In the genomic region with DNA sequence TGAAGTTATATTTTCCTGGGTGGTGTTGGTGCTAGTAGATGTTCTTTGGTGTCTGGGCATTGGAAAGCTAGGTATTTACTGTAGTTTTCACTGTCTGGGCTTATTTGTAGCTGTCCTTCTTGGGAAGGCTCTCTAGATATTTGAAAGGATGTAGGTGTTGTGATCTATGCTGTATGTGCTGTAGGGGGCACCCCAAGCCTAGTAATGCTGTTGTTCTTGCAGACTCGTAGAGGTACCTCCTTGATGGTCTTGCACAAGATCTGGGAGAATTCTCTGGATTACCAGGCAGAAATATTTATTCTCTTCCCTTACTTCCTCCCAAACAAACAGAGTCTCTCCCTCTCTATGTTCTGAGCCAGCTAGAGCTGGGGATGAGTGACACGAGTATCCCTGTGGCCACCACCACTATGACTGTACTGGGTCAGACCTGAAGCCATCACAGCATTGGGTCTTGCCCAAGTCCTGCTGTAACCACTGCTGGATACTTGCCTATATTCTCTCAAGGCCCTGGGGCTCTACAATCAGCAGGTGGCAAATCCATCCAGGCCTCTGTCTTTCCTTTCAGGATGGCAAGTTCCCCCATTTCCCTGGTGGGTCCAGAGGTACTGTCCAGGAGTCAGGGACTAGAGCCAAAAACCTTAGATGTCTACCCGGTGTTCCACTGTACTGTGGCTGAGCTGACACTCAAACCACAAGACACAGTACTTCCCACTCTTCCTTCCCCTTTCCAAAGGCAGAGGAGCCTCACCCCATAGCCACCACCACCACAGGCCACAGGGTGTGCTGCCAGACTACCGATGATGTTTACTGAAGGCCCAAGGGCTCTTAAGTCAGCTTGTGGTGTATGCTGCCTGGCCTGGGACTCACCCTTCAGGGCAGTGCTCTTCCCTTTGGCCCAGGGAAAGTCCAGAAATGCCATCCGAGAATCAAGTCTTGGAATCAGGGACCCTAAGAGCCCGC, we compare ENCODE assay signal across 10 cellular contexts.
DNase-seq lines count a peak whose midpoint lies in the region; ATAC-seq, FAIRE-seq and TF ChIP-seq lines count a peak whose summit lies in the region.
"Had no signal": no experiment of that assay in that cellular context is flagged by ENCODE, and none has a peak within 500 bp of the region (broad histone marks: within the 10 kb centered on the region; RNA-seq: fewer than 3 reads in every experiment).

No MANE protein-coding gene starts in this region.

- no peaks in the 10 kb centered on the region for H3K36me3 ChIP-seq in CD8-positive, alpha-beta T cell (ENCODE audit: insufficient read depth, low read length)
- H3K36me3 ChIP-seq in SU-DHL-6 (ENCODE audit: low read length) = no peaks in the 10 kb centered on the region
- no peaks in the 10 kb centered on the region for H3K36me3 ChIP-seq in naive thymus-derived CD4-positive, alpha-beta T cell (ENCODE audit: control insufficient read depth in 2 of 3, insufficient read depth in 3 of 3, low read length in 3 of 3)

- H3F3A ChIP-seq in SU-DHL-6 (ENCODE audit: insufficient read depth) = no peaks in the 10 kb centered on the region

- no peak overlapping the region for H3K27ac Mint-ChIP-seq in CD8-positive, alpha-beta T cell
- H3K27ac Mint-ChIP-seq in naive thymus-derived CD4-positive, alpha-beta T cell = no peak overlapping the region

- no peak overlapping the region for H3K9ac ChIP-seq in SU-DHL-6 (ENCODE audit: low read length)

- peaks cover 2% of the 10 kb centered on the region for H3K27me3 Mint-ChIP-seq in CD8-positive, alpha-beta T cell (ENCODE audit: low read depth)
- H3K27me3 Mint-ChIP-seq in naive thymus-derived CD4-positive, alpha-beta T cell = peaks cover 0 to 5% (median 0%) of the 10 kb centered on the region in 5 donors
- H3K27me3 Mint-ChIP-seq: IgD-negative memory B cell, naive B cell had no signal

- intact Hi-C loops in CD8-positive, alpha-beta T cell (cut with DNase I, micrococcal nuclease) = loop anchor here (1.0 to 5.0 kb wide), 4 partner anchors 782 to 1805 kb away; no protein-coding TSS in a partner anchor
- intact Hi-C loops in naive thymus-derived CD4-positive, alpha-beta T cell (cut with micrococcal nuclease) = loop anchor here in 1 of 2 donors (1.0 to 10.0 kb wide), 3 partner anchors 202 to 1806 kb away; no protein-coding TSS in a partner anchor

- no peaks in the 10 kb centered on the region for H3K4me1 Mint-ChIP-seq in CD8-positive, alpha-beta T cell (ENCODE audit: low read depth)
- H3K4me1 Mint-ChIP-seq in naive thymus-derived CD4-positive, alpha-beta T cell = no peaks in the 10 kb centered on the region
- H3K4me1 Mint-ChIP-seq: IgD-negative memory B cell, naive B cell had no signal

- POLR2A ChIA-PET in CD8-positive, alpha-beta T cell (lab: Charles Lee) = no interaction called here
- POLR2A ChIA-PET in naive thymus-derived CD4-positive, alpha-beta T cell (lab: Charles Lee) = no interaction called here

- TF ChIP-seq POLR2A in GM12892 (IDR thresholded peaks at IDR 0.05; ENCODE audit: low read depth, low read length) = no peak

- H3K4me3 ChIP-seq in CD8-positive, alpha-beta T cell (ENCODE audit: low read depth, low read length) = no peak overlapping the region
- H3K4me3 ChIP-seq in SU-DHL-6 (ENCODE audit: insufficient read depth, low read length, poor library complexity, severe bottlenecking) = no peak overlapping the region
- H3K4me3 ChIP-seq in choroid plexus epithelial cell (ENCODE audit: low read depth, low read length) = no peak overlapping the region
- no peak overlapping the region for H3K4me3 ChIP-seq in naive thymus-derived CD4-positive, alpha-beta T cell (ENCODE audit: low read length)

- no peaks in the 10 kb centered on the region for H3K27me3 ChIP-seq in CD8-positive, alpha-beta T cell (ENCODE audit: insufficient read depth, low read length)
- H3K27me3 ChIP-seq in SU-DHL-6 (ENCODE audit: low read length) = no peaks in the 10 kb centered on the region
- no peaks in the 10 kb centered on the region for H3K27me3 ChIP-seq in naive thymus-derived CD4-positive, alpha-beta T cell (ENCODE audit: control insufficient read depth in 2 of 2, insufficient read depth in 2 of 2, low read length in 2 of 2)

- H3K4me3 Mint-ChIP-seq in CD8-positive, alpha-beta T cell = no peak overlapping the region
- H3K4me3 Mint-ChIP-seq in naive thymus-derived CD4-positive, alpha-beta T cell = no peak overlapping the region
- H3K4me3 Mint-ChIP-seq: IgD-negative memory B cell, naive B cell had no signal

- no peaks in the 10 kb centered on the region for H3K79me2 ChIP-seq in SU-DHL-6 (ENCODE audit: insufficient read depth, low read length)

- no peak overlapping the region for H2AFZ ChIP-seq in SU-DHL-6 (ENCODE audit: low read depth, low read length, severe bottlenecking)

- no peaks in the 10 kb centered on the region for H3K9me3 Mint-ChIP-seq in CD8-positive, alpha-beta T cell
- peaks cover 0 to 4% (median 0%) of the 10 kb centered on the region in 11 donors for H3K9me3 Mint-ChIP-seq in naive thymus-derived CD4-positive, alpha-beta T cell

- no peak overlapping the region for H3K4me2 ChIP-seq in SU-DHL-6 (ENCODE audit: low read depth, low read length, poor library complexity, severe bottlenecking)

- no peaks in the 10 kb centered on the region for H3K4me1 ChIP-seq in CD8-positive, alpha-beta T cell (ENCODE audit: insufficient read depth, low read length)
- no peaks in the 10 kb centered on the region for H3K4me1 ChIP-seq in naive thymus-derived CD4-positive, alpha-beta T cell (ENCODE audit: control insufficient read depth in 2 of 2, insufficient read depth in 2 of 2, low read length in 2 of 2)

- no peak for FAIRE-seq in GM12892 (lab: Jason Lieb, UNC)

- CTCF ChIA-PET in CD8-positive, alpha-beta T cell (lab: Charles Lee) = interaction anchor here (1.2 to 2.7 kb wide), 4 partner anchors 782 to 794 kb away, joined by 3 to 13 read pairs (median 4); no protein-coding TSS in a partner anchor
- CTCF ChIA-PET in naive thymus-derived CD4-positive, alpha-beta T cell (lab: Charles Lee) = no interaction called here

- H4K20me1 ChIP-seq in SU-DHL-6 (ENCODE audit: low read depth, low read length) = no peaks in the 10 kb centered on the region

- no peaks in the 10 kb centered on the region for H3K9me2 ChIP-seq in SU-DHL-6 (replicated peaks; ENCODE audit: insufficient read depth, low read length)

- no peak for TF ChIP-seq CTCF in CD8-positive, alpha-beta T cell (IDR thresholded peaks at IDR 0.05)
- TF ChIP-seq CTCF in SU-DHL-6 (IDR thresholded peaks at IDR 0.05; ENCODE audit: insufficient read depth, low read length, poor library complexity, severe bottlenecking) = peak; percentile 12
- TF ChIP-seq CTCF in choroid plexus epithelial cell (conservative IDR thresholded peaks at IDR 0.05; ENCODE audit: low read depth, low read length) = peak; percentile 57

- no peaks in the 10 kb centered on the region for H3K36me3 Mint-ChIP-seq in CD8-positive, alpha-beta T cell
- H3K36me3 Mint-ChIP-seq in naive thymus-derived CD4-positive, alpha-beta T cell = no peaks in the 10 kb centered on the region
- H3K36me3 Mint-ChIP-seq: IgD-negative memory B cell, naive B cell had no signal

- H3K27ac ChIP-seq in CD8-positive, alpha-beta T cell (ENCODE audit: low read depth, low read length) = no peak overlapping the region
- no peak overlapping the region for H3K27ac ChIP-seq in SU-DHL-6 (ENCODE audit: low read depth, low read length)
- H3K27ac ChIP-seq in naive thymus-derived CD4-positive, alpha-beta T cell (ENCODE audit: low read depth, low read length) = no peak overlapping the region

- H3K9me3 ChIP-seq in CD8-positive, alpha-beta T cell (ENCODE audit: low read length) = no peaks in the 10 kb centered on the region
- H3K9me3 ChIP-seq in SU-DHL-6 (ENCODE audit: insufficient read depth, low read length) = no peaks in the 10 kb centered on the region
- no peaks in the 10 kb centered on the region for H3K9me3 ChIP-seq in naive thymus-derived CD4-positive, alpha-beta T cell (ENCODE audit: control insufficient read depth in 2 of 3, low read length in 3 of 3)

- ATAC-seq in CD8-positive, alpha-beta T cell = peak; percentile 40
- ATAC-seq in naive thymus-derived CD4-positive, alpha-beta T cell = peak; percentile 67
- ATAC-seq in HG02642 (IDR thresholded peaks at IDR 0.05; ENCODE audit: poor library complexity, unreplicated experiment) = no peak
- no peak for ATAC-seq in GM21619 (IDR thresholded peaks at IDR 0.05; ENCODE audit: unreplicated experiment)

- DNase-seq in CD8-positive, alpha-beta T cell = peak in 6 of 7 experiments; percentile 11 to 65 (median 38)
- DNase-seq in HS-5 (ENCODE audit: low read depth) (peak; percentile 62), choroid plexus epithelial cell (ENCODE audit: low read depth) (peak; percentile 84), GM12892 (ENCODE audit: insufficient read length) (no peak)
- peak in 7 of 9 donors; percentile 3 to 39 (median 20) for DNase-seq in naive thymus-derived CD4-positive, alpha-beta T cell
- DNase-seq: naive B cell had no signal

Comparison
In these comparisons a context has a peak if more than half of its experiments do, and no peak if none do; other contexts are left out.
1. ATAC-seq: peak in CD8-positive, alpha-beta T cell (single experiment) and naive thymus-derived CD4-positive, alpha-beta T cell (single experiment); none in HG02642 (single experiment) and GM21619 (single experiment).